ENCODE assay signal across 2 cellular contexts in the genomic region with DNA sequence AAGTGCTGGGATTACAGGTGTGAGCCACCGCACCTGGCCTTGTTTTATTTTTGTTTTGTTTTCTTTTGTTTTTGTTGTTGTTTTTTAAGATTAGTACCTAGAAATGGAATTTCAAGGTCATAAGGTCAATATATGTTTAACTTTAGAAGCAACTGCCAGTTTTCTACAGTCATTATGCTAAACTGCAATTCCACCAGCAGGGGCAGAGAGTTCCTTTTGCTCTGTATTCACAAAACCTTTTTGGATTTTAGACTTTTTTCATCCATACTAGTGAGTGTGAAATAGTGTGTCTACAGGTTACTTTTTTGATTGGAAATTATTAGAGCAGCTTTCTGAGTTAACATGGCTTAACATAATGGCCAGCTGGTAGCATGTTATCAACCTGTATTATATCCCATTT.
TF ChIP-seq lines count a peak whose summit lies in the region.

No MANE protein-coding gene starts in this region.

TF ChIP-seq in SK-N-SH, 30 proteins besides CTCF, POLR2A, EP300 and RAD21 (continued from another document):
- TF ChIP-seq ELF1 (IDR thresholded peaks at IDR 0.05) (no peak), FOSL2 (IDR thresholded peaks at IDR 0.05; ENCODE audit: borderline replicate concordance, low read depth) (no peak), NFIC (IDR thresholded peaks at IDR 0.05; ENCODE audit: borderline replicate concordance) (no peak), YY1 (IDR thresholded peaks at IDR 0.05; ENCODE audit: low read depth) (no peak)
- TF ChIP-seq, protein P1, sequence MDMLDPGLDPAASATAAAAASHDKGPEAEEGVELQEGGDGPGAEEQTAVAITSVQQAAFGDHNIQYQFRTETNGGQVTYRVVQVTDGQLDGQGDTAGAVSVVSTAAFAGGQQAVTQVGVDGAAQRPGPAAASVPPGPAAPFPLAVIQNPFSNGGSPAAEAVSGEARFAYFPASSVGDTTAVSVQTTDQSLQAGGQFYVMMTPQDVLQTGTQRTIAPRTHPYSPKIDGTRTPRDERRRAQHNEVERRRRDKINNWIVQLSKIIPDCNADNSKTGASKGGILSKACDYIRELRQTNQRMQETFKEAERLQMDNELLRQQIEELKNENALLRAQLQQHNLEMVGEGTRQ (IDR thresholded peaks at IDR 0.05; ENCODE audit: borderline replicate concordance, low read depth, low read length), result no peak
TF ChIP-seq in SK-N-SH: peak in this region for 0.

TF ChIP-seq in SK-N-SH treated with all-trans-retinoic acid at 6 μM for 48 hours, 23 proteins besides CTCF, POLR2A, EP300 and RAD21 (continued from another document):
- TF ChIP-seq, protein P2, sequence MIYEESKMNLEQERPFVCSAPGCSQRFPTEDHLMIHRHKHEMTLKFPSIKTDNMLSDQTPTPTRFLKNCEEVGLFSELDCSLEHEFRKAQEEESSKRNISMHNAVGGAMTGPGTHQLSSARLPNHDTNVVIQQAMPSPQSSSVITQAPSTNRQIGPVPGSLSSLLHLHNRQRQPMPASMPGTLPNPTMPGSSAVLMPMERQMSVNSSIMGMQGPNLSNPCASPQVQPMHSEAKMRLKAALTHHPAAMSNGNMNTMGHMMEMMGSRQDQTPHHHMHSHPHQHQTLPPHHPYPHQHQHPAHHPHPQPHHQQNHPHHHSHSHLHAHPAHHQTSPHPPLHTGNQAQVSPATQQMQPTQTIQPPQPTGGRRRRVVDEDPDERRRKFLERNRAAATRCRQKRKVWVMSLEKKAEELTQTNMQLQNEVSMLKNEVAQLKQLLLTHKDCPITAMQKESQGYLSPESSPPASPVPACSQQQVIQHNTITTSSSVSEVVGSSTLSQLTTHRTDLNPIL (CRISPR knock-in tag; IDR thresholded peaks at IDR 0.05; ENCODE audit: low read depth), result no peak
- TF ChIP-seq SNAI2 (CRISPR knock-in tag; IDR thresholded peaks at IDR 0.05), result no peak
- no peak for TF ChIP-seq TCF4 (CRISPR knock-in tag; IDR thresholded peaks at IDR 0.05; ENCODE audit: borderline replicate concordance)
- TF ChIP-seq, protein P3, sequence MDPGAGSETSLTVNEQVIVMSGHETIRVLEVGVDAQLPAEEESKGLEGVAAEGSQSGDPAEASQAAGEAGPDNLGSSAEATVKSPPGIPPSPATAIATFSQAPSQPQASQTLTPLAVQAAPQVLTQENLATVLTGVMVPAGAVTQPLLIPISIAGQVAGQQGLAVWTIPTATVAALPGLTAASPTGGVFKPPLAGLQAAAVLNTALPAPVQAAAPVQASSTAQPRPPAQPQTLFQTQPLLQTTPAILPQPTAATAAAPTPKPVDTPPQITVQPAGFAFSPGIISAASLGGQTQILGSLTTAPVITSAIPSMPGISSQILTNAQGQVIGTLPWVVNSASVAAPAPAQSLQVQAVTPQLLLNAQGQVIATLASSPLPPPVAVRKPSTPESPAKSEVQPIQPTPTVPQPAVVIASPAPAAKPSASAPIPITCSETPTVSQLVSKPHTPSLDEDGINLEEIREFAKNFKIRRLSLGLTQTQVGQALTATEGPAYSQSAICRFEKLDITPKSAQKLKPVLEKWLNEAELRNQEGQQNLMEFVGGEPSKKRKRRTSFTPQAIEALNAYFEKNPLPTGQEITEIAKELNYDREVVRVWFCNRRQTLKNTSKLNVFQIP (CRISPR knock-in tag; IDR thresholded peaks at IDR 0.05; ENCODE audit: borderline replicate concordance, low read depth), result no peak
- no peak for TF ChIP-seq RARB (CRISPR knock-in tag; IDR thresholded peaks at IDR 0.05)
- TF ChIP-seq, protein P4, sequence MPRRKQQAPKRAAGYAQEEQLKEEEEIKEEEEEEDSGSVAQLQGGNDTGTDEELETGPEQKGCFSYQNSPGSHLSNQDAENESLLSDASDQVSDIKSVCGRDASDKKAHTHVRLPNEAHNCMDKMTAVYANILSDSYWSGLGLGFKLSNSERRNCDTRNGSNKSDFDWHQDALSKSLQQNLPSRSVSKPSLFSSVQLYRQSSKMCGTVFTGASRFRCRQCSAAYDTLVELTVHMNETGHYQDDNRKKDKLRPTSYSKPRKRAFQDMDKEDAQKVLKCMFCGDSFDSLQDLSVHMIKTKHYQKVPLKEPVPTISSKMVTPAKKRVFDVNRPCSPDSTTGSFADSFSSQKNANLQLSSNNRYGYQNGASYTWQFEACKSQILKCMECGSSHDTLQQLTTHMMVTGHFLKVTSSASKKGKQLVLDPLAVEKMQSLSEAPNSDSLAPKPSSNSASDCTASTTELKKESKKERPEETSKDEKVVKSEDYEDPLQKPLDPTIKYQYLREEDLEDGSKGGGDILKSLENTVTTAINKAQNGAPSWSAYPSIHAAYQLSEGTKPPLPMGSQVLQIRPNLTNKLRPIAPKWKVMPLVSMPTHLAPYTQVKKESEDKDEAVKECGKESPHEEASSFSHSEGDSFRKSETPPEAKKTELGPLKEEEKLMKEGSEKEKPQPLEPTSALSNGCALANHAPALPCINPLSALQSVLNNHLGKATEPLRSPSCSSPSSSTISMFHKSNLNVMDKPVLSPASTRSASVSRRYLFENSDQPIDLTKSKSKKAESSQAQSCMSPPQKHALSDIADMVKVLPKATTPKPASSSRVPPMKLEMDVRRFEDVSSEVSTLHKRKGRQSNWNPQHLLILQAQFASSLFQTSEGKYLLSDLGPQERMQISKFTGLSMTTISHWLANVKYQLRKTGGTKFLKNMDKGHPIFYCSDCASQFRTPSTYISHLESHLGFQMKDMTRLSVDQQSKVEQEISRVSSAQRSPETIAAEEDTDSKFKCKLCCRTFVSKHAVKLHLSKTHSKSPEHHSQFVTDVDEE (CRISPR knock-in tag; IDR thresholded peaks at IDR 0.05), result no peak
- TF ChIP-seq ZNF565 (CRISPR knock-in tag; conservative IDR thresholded peaks at IDR 0.05; ENCODE audit: low read depth), result no peak
- no peak for TF ChIP-seq ISL1 (CRISPR knock-in tag; IDR thresholded peaks at IDR 0.05)
- TF ChIP-seq ZFP3 (CRISPR knock-in tag; IDR thresholded peaks at IDR 0.05), result no peak
- no peak for TF ChIP-seq PPARA (CRISPR knock-in tag; IDR thresholded peaks at IDR 0.05; ENCODE audit: borderline replicate concordance)
- no peak for TF ChIP-seq ZNF8 (CRISPR knock-in tag; IDR thresholded peaks at IDR 0.05)
- TF ChIP-seq, protein P5, sequence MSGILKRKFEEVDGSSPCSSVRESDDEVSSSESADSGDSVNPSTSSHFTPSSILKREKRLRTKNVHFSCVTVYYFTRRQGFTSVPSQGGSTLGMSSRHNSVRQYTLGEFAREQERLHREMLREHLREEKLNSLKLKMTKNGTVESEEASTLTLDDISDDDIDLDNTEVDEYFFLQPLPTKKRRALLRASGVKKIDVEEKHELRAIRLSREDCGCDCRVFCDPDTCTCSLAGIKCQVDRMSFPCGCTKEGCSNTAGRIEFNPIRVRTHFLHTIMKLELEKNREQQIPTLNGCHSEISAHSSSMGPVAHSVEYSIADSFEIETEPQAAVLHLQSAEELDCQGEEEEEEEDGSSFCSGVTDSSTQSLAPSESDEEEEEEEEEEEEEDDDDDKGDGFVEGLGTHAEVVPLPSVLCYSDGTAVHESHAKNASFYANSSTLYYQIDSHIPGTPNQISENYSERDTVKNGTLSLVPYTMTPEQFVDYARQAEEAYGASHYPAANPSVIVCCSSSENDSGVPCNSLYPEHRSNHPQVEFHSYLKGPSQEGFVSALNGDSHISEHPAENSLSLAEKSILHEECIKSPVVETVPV (CRISPR knock-in tag; IDR thresholded peaks at IDR 0.05), result no peak
- no peak for TF ChIP-seq CSDC2 (CRISPR knock-in tag; IDR thresholded peaks at IDR 0.05)
- no peak for TF ChIP-seq ZC3H10 (CRISPR knock-in tag; IDR thresholded peaks at IDR 0.05)
- no peak for TF ChIP-seq ESRRG (CRISPR knock-in tag; IDR thresholded peaks at IDR 0.05)
- no peak for TF ChIP-seq GLIS3 (CRISPR knock-in tag; IDR thresholded peaks at IDR 0.05)
